Comparison of ENCODE assay signal across 20 cellular contexts in genomic region chr21:32915099-32915498, GRCh38.
"Had no signal": no experiment of that assay in that cellular context is flagged by ENCODE, and none has a peak within 500 bp of the region (broad histone marks: within the 10 kb centered on the region; RNA-seq: fewer than 3 reads in every experiment).

No MANE protein-coding gene starts in this region.

- H3K4me3 ChIP-seq: body of pancreas, cardiac muscle cell, left ventricle myocardium inferior, pancreas, psoas muscle, right atrium auricular region, thoracic aorta, vagina had no signal

- H3K36me3 Mint-ChIP-seq: type B pancreatic cell had no signal

- H3K9me3 Mint-ChIP-seq: type B pancreatic cell had no signal

- H3K27ac Mint-ChIP-seq: nephron, type B pancreatic cell, WTC11 had no signal

- H3K4me1 ChIP-seq: body of pancreas, left ventricle myocardium inferior, pancreas, psoas muscle, right atrium auricular region, vagina had no signal

- H3K36me3 ChIP-seq: cardiac muscle cell, left ventricle myocardium inferior, neutrophil, pancreas, right atrium auricular region, thoracic aorta, vagina had no signal

- H3K4me3 Mint-ChIP-seq: nephron, type B pancreatic cell, WTC11 had no signal

- H3K27me3 ChIP-seq: body of pancreas, cardiac muscle cell, pancreas, right atrium auricular region, vagina had no signal

- DNase-seq: activated CD8-positive, alpha-beta memory T cell treated with anti-CD3 and anti-CD28 coated beads for 24 hours; activated CD8-positive, alpha-beta memory T cell treated with anti-CD3 and anti-CD28 coated beads, Interleukin-2, amount 50 U/mL, for 4 hours; activated gamma-delta T cell; anterior cingulate cortex; body of pancreas; left ventricle myocardium inferior; pancreas; psoas muscle; stimulated activated CD4-positive, alpha-beta T cell treated with anti-CD3 and anti-CD28 coated beads, Interleukin-4, amount 100 ng/mL, for 24 hours; stimulated activated naive CD4-positive, alpha-beta T cell treated with Interleukin-2 at 50 U/mL for 16 hours; T-helper 9 cell had no signal

- H3K9me3 ChIP-seq: body of pancreas, neutrophil, pancreas, psoas muscle, thoracic aorta, vagina had no signal

- H3K27ac ChIP-seq: body of pancreas, cardiac muscle cell, left ventricle myocardium inferior, neutrophil, pancreas, psoas muscle, right atrium auricular region, thoracic aorta, vagina had no signal

- ATAC-seq: body of pancreas, pancreas, psoas muscle, WTC11 had no signal

- FAIRE-seq: endometrium, pancreas had no signal
